In the genomic region with DNA sequence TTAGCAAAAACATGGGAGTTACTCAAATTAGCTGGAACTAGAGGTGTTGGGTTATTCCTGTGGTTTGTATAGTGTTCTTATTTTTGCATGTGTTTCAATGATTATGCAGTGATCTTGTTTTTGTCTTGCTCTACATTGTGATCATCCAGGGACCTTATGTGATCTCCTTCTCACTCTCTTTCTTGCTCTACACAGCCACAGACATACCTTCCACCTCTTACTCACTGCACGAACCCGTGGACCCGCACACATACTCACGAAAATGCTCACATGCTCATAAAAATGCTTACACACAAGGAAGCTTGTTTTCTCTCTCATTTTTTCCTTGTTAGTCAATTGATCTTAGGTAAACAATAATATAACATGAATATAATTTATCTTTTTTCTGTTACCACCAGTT, we compare ENCODE assay signal across 18 cellular contexts.
DNase-seq lines count a peak whose midpoint lies in the region; ATAC-seq, FAIRE-seq and TF ChIP-seq lines count a peak whose summit lies in the region.
"Had no signal": no experiment of that assay in that cellular context is flagged by ENCODE, and none has a peak within 500 bp of the region (broad histone marks: within the 10 kb centered on the region; RNA-seq: fewer than 3 reads in every experiment).

No MANE protein-coding gene starts in this region.

- peak overlapping the region; percentile 16; the same call in 1 of the 2 replicates for H3K27ac ChIP-seq in 22Rv1
- H3K27ac ChIP-seq: SJSA1 had no signal

- TF ChIP-seq CTCF in 22Rv1 (IDR thresholded peaks at IDR 0.05), result no peak
- no peak for TF ChIP-seq CTCF in fibroblast of villous mesenchyme (IDR thresholded peaks at IDR 0.05; ENCODE audit: insufficient read depth, low read depth, low read length)

- in situ Hi-C loops in HAP-1 (cut with MboI; ENCODE audit: low sequenced_read_pairs), result no loop called here

- H3K27me3 Mint-ChIP-seq in activated T-helper 17 cell treated with anti-CD3 and anti-CD28 coated beads, Interleukin-2, amount 50 U/mL, for 72 hours, result no peaks in the 10 kb centered on the region
- H3K27me3 Mint-ChIP-seq: activated naive CD8-positive, alpha-beta T cell; activated T-cell treated with anti-CD3 and anti-CD28 coated beads, Interleukin-2, amount 50 U/mL, for 24 hours had no signal

- peaks cover 6% of the 10 kb centered on the region for H3K4me1 Mint-ChIP-seq in activated T-helper 17 cell treated with anti-CD3 and anti-CD28 coated beads, Interleukin-2, amount 50 U/mL, for 72 hours

- peak; percentile 48 for ATAC-seq in activated T-helper 17 cell treated with anti-CD3 and anti-CD28 coated beads, Interleukin-2, amount 50 U/mL, for 72 hours (replicated peaks)

- H3K4me3 ChIP-seq in fibroblast of villous mesenchyme (ENCODE audit: low read depth, low read length), result no peak overlapping the region
- H3K4me3 ChIP-seq in HAP-1, result no peak overlapping the region
- H3K4me3 ChIP-seq: SJSA1 had no signal

- H3K9me3 Mint-ChIP-seq in activated T-helper 17 cell treated with anti-CD3 and anti-CD28 coated beads, Interleukin-2, amount 50 U/mL, for 72 hours, result no peaks in the 10 kb centered on the region
- H3K9me3 Mint-ChIP-seq: activated T-cell treated with anti-CD3 and anti-CD28 coated beads, Interleukin-2, amount 50 U/mL, for 24 hours had no signal

- H3K27me3 ChIP-seq in HAP-1 (ENCODE audit: low read depth), result no peaks in the 10 kb centered on the region
- H3K27me3 ChIP-seq: SJSA1 had no signal

- H3K4me3 Mint-ChIP-seq in activated T-helper 17 cell treated with anti-CD3 and anti-CD28 coated beads, Interleukin-2, amount 50 U/mL, for 72 hours, result no peak overlapping the region
- H3K4me3 Mint-ChIP-seq: activated naive CD8-positive, alpha-beta T cell; activated T-cell treated with anti-CD3 and anti-CD28 coated beads, Interleukin-2, amount 50 U/mL, for 24 hours; neural crest cell had no signal

- H3K36me3 Mint-ChIP-seq in activated T-helper 17 cell treated with anti-CD3 and anti-CD28 coated beads, Interleukin-2, amount 50 U/mL, for 72 hours (ENCODE audit: low read depth), result peaks cover 48% of the 10 kb centered on the region

- peaks cover 12% of the 10 kb centered on the region for H3K4me1 ChIP-seq in HAP-1

- DNase-seq in GM12892 (ENCODE audit: insufficient read length) (no peak), fibroblast of villous mesenchyme (ENCODE audit: low read depth) (peak; percentile 69), hepatic stellate cell (ENCODE audit: low spot score) (no peak), GOT3 (lab: John Stamatoyannopoulos, UW) (no peak), HAP-1 (ENCODE audit: low spot score in 2 of 2) (no peak), NCI-H2081 treated with DMSO at 0.1 percent for 48 hours (lab: John Stamatoyannopoulos, UW) (no peak)
- DNase-seq: activated CD4-positive, alpha-beta T cell treated with anti-CD3 and anti-CD28 coated beads for 4 hours; activated T-cell treated with anti-CD3 and anti-CD28 coated beads, Interleukin-2, amount 50 U/mL, for 24 hours; islet precursor cell; NCI-H187; NCI-H526; retina; T-helper 9 cell had no signal

- no peak overlapping the region for H3K27ac Mint-ChIP-seq in activated T-helper 17 cell treated with anti-CD3 and anti-CD28 coated beads, Interleukin-2, amount 50 U/mL, for 72 hours
- H3K27ac Mint-ChIP-seq: activated naive CD8-positive, alpha-beta T cell had no signal

- no peak for TF ChIP-seq POLR2A in GM12892 (IDR thresholded peaks at IDR 0.05; ENCODE audit: low read depth, low read length)

- FAIRE-seq in GM12892 (lab: Jason Lieb, UNC), result peak; percentile 33

- no peaks in the 10 kb centered on the region for H3K36me3 ChIP-seq in HAP-1 (replicated peaks)
- H3K36me3 ChIP-seq: SJSA1 had no signal

- no peaks in the 10 kb centered on the region for H3K9me3 ChIP-seq in HAP-1
- H3K9me3 ChIP-seq: SJSA1 had no signal
